ENCODE assay signal across 1 cellular context in the genomic region with DNA sequence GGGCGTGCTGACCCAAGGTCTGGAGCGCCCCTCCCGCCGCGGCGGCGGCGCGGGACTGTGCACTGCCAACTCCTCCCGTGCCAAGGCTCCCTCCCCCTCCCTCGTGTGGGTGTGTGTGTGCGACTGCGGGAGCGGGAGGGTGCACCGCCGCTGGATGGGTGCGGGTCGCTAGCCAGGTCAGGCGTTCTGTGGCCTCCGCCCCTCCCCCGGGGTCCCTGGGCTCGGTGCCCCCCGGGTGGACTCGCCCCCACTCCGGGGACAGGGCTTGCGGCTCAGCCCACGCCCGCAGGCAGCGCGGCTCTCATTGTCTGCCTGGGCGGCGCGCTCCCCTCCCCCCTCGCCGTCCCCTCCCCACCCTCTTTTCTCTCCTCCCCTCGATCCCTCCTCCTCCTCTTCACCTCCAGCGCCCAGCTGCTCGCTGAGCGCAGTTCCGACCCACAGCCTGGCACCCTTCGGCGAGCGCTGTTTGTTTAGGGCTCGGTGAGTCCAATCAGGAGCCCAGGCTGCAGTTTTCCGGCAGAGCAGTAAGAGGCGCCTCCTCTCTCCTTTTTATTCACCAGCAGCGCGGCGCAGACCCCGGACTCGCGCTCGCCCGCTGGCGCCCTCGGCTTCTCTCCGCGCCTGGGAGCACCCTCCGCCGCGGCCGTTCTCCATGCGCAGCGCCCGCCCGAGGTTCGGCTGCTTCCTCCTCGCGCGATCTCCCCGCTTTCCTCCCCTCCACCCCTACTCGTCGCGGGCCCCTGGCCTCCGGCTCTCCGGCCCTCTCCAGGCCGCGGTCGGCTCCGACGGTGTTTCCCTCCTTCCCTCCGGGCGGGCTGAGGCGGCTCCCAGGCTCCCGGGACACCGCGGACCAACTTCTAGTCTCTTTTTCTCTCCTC.
A peak's percentile ranks its signal among the peaks of the same experiment; 100 is the strongest.
TF ChIP-seq lines count a peak whose summit lies in the region.

Gene GATA6 (plus strand): TSS at position 579 of the 878 bp plus-strand sequence. CDS start 1,556 bp downstream, outside the sequence.

TF ChIP-seq in HepG2, 621 proteins besides CTCF, POLR2A, EP300 and RAD21 (continued from another document and continues in another):
- TF ChIP-seq HNRNPLL (IDR thresholded peaks at IDR 0.05; ENCODE audit: low read depth, low read length, poor library complexity, severe bottlenecking) (peak; percentile 64), ZKSCAN5 (CRISPR knock-in tag; IDR thresholded peaks at IDR 0.05) (peak; percentile 82; the same call in 1 of the 2 replicates), ZBTB21 (CRISPR knock-in tag; IDR thresholded peaks at IDR 0.05) (no peak), ZNF501 (CRISPR knock-in tag; IDR thresholded peaks at IDR 0.05) (peak; percentile 62; the same call in 1 of the 2 replicates), REPIN1 (CRISPR knock-in tag; IDR thresholded peaks at IDR 0.05; ENCODE audit: borderline replicate concordance, low read depth) (no peak), FOSL2 (CRISPR knock-in tag; IDR thresholded peaks at IDR 0.05) (no peak), HNF1B (CRISPR knock-in tag; IDR thresholded peaks at IDR 0.05) (peak; percentile 39), ZNF772 (CRISPR knock-in tag; IDR thresholded peaks at IDR 0.05) (peak; percentile 23; the same call in 1 of the 2 replicates), SRY (CRISPR knock-in tag; IDR thresholded peaks at IDR 0.05) (0 out of 2 replicates have a peak, but pooled peaks have one; percentile 43), CCDC6 (CRISPR knock-in tag; IDR thresholded peaks at IDR 0.05) (peak; percentile 45; the same call in 1 of the 2 replicates), ZNF232 (CRISPR knock-in tag; IDR thresholded peaks at IDR 0.05; ENCODE audit: borderline replicate concordance) (no peak), GLMP (CRISPR knock-in tag; IDR thresholded peaks at IDR 0.05; ENCODE audit: borderline replicate concordance) (no peak), ZNF431 (CRISPR knock-in tag; IDR thresholded peaks at IDR 0.05; ENCODE audit: borderline replicate concordance, low read depth) (no peak), ZNF124 (CRISPR knock-in tag; IDR thresholded peaks at IDR 0.05) (0 out of 2 replicates have a peak, but pooled peaks have one; percentile 25), ZNF18 (CRISPR knock-in tag; IDR thresholded peaks at IDR 0.05; ENCODE audit: insufficient replicate concordance) (no peak), ZNF234 (CRISPR knock-in tag; conservative IDR thresholded peaks at IDR 0.05) (0 out of 2 replicates have a peak, but pooled peaks have one; percentile 63), TCF12 (IDR thresholded peaks at IDR 0.05) (no peak), TCF12 (CRISPR knock-in tag; IDR thresholded peaks at IDR 0.05) (peak; percentile 35; the same call in 1 of the 2 replicates), ZNF780A (CRISPR knock-in tag; IDR thresholded peaks at IDR 0.05) (0 out of 2 replicates have a peak, but pooled peaks have one; percentile 26), ZNF530 (CRISPR knock-in tag; IDR thresholded peaks at IDR 0.05; ENCODE audit: low read depth) (no peak), ZNF800 (CRISPR knock-in tag; IDR thresholded peaks at IDR 0.05) (peak; percentile 93), STAG1 (CRISPR knock-in tag; IDR thresholded peaks at IDR 0.05) (peak; percentile 52), EED (CRISPR knock-in tag; IDR thresholded peaks at IDR 0.05) (0 out of 2 replicates have a peak, but pooled peaks have one; percentile 24), ZNF276 (CRISPR knock-in tag; IDR thresholded peaks at IDR 0.05; ENCODE audit: low read depth) (0 out of 2 replicates have a peak, but pooled peaks have one; percentile 24), ZNF468 (CRISPR knock-in tag; IDR thresholded peaks at IDR 0.05) (no peak), ZNF607 (CRISPR knock-in tag; IDR thresholded peaks at IDR 0.05; ENCODE audit: borderline replicate concordance) (peak; percentile 62; the same call in 1 of the 2 replicates), GFI1 (CRISPR knock-in tag; IDR thresholded peaks at IDR 0.05; ENCODE audit: borderline replicate concordance) (no peak), SIN3A (IDR thresholded peaks at IDR 0.05; ENCODE audit: borderline replicate concordance, low read depth, low read length) (peak; percentile 49; the same call in 1 of the 2 replicates), ZNF563 (CRISPR knock-in tag; IDR thresholded peaks at IDR 0.05) (peak; percentile 33; the same call in 1 of the 2 replicates), MAZ (IDR thresholded peaks at IDR 0.05; ENCODE audit: borderline replicate concordance, low read depth, low read length) (no peak), MAZ (CRISPR knock-in tag; IDR thresholded peaks at IDR 0.05; ENCODE audit: low read depth) (no peak), KDM5B (CRISPR knock-in tag; IDR thresholded peaks at IDR 0.05; ENCODE audit: borderline replicate concordance) (no peak; the same call in 1 of the 2 replicates), AGO2 (optimal IDR thresholded peaks at IDR 0.05; ENCODE audit: low read depth, low read length) (peak; percentile 31), KAT7 (CRISPR knock-in tag; IDR thresholded peaks at IDR 0.05; ENCODE audit: borderline replicate concordance) (no peak), THAP8 (CRISPR knock-in tag; IDR thresholded peaks at IDR 0.05; ENCODE audit: borderline replicate concordance) (0 out of 2 replicates have a peak, but pooled peaks have one; percentile 30), PAF1 (CRISPR knock-in tag; IDR thresholded peaks at IDR 0.05) (no peak)
- TF ChIP-seq, protein P1, sequence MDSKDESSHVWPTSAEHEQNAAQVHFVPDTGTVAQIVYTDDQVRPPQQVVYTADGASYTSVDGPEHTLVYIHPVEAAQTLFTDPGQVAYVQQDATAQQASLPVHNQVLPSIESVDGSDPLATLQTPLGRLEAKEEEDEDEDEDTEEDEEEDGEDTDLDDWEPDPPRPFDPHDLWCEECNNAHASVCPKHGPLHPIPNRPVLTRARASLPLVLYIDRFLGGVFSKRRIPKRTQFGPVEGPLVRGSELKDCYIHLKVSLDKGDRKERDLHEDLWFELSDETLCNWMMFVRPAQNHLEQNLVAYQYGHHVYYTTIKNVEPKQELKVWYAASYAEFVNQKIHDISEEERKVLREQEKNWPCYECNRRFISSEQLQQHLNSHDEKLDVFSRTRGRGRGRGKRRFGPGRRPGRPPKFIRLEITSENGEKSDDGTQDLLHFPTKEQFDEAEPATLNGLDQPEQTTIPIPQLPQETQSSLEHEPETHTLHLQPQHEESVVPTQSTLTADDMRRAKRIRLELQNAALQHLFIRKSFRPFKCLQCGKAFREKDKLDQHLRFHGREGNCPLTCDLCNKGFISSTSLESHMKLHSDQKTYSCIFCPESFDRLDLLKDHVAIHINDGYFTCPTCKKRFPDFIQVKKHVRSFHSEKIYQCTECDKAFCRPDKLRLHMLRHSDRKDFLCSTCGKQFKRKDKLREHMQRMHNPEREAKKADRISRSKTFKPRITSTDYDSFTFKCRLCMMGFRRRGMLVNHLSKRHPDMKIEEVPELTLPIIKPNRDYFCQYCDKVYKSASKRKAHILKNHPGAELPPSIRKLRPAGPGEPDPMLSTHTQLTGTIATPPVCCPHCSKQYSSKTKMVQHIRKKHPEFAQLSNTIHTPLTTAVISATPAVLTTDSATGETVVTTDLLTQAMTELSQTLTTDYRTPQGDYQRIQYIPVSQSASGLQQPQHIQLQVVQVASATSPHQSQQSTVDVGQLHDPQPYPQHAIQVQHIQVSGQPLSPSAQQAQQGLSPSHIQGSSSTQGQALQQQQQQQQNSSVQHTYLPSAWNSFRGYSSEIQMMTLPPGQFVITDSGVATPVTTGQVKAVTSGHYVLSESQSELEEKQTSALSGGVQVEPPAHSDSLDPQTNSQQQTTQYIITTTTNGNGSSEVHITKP (CRISPR knock-in tag; IDR thresholded peaks at IDR 0.05; ENCODE audit: low read depth) = no peak
- TF ChIP-seq, protein P2, sequence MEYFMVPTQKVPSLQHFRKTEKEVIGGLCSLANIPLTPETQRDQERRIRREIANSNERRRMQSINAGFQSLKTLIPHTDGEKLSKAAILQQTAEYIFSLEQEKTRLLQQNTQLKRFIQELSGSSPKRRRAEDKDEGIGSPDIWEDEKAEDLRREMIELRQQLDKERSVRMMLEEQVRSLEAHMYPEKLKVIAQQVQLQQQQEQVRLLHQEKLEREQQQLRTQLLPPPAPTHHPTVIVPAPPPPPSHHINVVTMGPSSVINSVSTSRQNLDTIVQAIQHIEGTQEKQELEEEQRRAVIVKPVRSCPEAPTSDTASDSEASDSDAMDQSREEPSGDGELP (IDR thresholded peaks at IDR 0.05; ENCODE audit: borderline replicate concordance, low read depth) = peak; percentile 37; the same call in 1 of the 2 replicates
- TF ChIP-seq, protein P3, sequence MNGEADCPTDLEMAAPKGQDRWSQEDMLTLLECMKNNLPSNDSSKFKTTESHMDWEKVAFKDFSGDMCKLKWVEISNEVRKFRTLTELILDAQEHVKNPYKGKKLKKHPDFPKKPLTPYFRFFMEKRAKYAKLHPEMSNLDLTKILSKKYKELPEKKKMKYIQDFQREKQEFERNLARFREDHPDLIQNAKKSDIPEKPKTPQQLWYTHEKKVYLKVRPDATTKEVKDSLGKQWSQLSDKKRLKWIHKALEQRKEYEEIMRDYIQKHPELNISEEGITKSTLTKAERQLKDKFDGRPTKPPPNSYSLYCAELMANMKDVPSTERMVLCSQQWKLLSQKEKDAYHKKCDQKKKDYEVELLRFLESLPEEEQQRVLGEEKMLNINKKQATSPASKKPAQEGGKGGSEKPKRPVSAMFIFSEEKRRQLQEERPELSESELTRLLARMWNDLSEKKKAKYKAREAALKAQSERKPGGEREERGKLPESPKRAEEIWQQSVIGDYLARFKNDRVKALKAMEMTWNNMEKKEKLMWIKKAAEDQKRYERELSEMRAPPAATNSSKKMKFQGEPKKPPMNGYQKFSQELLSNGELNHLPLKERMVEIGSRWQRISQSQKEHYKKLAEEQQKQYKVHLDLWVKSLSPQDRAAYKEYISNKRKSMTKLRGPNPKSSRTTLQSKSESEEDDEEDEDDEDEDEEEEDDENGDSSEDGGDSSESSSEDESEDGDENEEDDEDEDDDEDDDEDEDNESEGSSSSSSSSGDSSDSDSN (CRISPR knock-in tag; IDR thresholded peaks at IDR 0.05) = peak; percentile 83
